In the genomic region with DNA sequence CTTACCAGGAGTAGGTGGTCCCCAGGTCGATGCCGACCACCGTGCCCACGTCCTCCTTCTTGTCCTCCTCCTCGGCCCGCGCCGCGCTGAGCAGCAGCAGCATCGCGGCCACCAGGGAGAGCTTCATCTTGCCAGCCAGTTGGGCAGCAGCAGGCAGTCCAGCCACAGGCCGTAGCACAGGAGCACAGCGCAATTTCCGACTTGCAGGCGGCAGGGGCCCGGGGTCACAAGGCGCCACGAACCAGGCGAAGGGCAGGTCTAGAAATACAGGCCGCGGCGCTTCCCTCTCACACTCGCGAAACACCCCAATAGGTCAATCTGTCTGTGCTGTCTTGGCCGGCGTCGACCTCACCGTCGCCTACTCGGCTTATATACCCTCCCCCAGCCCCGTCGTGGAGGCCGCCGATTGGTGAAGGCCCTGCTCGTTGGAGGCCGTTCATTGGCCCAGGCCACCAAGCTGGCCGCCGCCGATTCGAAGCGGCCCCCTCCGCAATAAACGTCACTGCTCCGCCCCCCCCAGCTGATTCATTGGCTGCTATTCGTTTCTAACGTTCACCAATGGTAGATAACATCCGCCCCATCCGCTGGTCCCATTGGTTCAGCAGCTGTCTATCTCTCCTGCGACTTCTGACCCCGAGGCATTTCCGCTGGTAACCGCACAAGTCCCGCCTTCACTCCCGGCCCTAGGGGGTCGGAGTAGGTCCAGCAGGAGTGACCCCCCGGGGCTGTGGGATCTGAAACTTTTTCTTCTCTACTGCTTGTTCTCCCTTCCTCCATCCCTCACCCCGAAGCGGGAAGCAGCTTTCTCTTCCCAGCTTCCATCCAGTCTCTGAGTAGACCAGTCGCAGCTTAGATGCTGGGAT, we compare ENCODE assay signal across 8 cellular contexts. TPM values are rescaled to one million over a fixed set of nuclear protein-coding genes. Genes with fewer than 3 reads are reported as not detected.
DNase-seq lines count a peak whose midpoint lies in the region; ATAC-seq, FAIRE-seq and TF ChIP-seq lines count a peak whose summit lies in the region.

TSS of gene HSPA5 (minus strand) at position 344 of the 863 bp plus-strand sequence. CDS start at position 127, 217 bp downstream.

- H3K27ac ChIP-seq in pancreas: peak within 1 kb of the TSS; percentile 89 to 96 (median 91)
- H3K27ac ChIP-seq in tibial artery: peak within 1 kb of the TSS; percentile 95 to 96

- peak; percentile 81 for FAIRE-seq in pancreas (lab: Jason Lieb, UNC)

- H3K36me3 ChIP-seq in pancreas (peaks cover 0 to 35% (median 22%) of the 10 kb centered on the region in 3 donors), tibial artery (peaks cover 35% of the 10 kb centered on the region in 3 donors)

- H3K27me3 Mint-ChIP-seq in activated naive CD8-positive, alpha-beta T cell treated with anti-CD3 and anti-CD28 coated beads, Interleukin-2, amount 50 U/mL, for 24 hours: peaks cover 6% of the 10 kb centered on the region

- 1% methylated on average over 54 to 59 of the region's 59 CpGs for WGBS in pancreas, 2 donors

- ATAC-seq in HG02763 (IDR thresholded peaks at IDR 0.05; ENCODE audit: unreplicated experiment) (peak; percentile 92), Right ventricle myocardium superior (ENCODE audit: poor library complexity) (peak; percentile 98), pancreas (peak; percentile 91 to 96 (median 92))
- peak; percentile 93 for ATAC-seq in activated naive CD8-positive, alpha-beta T cell treated with anti-CD3 and anti-CD28 coated beads, Interleukin-2, amount 50 U/mL, for 24 hours

- peak within 1 kb of the TSS; percentile 100 for H3K27ac Mint-ChIP-seq in activated naive CD8-positive, alpha-beta T cell treated with anti-CD3 and anti-CD28 coated beads, Interleukin-2, amount 50 U/mL, for 24 hours

- intact Hi-C loops in Right ventricle myocardium superior (cut with DNase I) (no loop called here), pancreas (cut with DNase I) (no loop called here), tibial artery (cut with DNase I; ENCODE audit: low total_unique reads) (loop anchor here (1.0 kb wide), 1 partner anchor 41 kb away; the partner anchor contains the start of gene RABEPK)

- H3K4me3 ChIP-seq in pancreas: peak within 1 kb of the TSS; percentile 85 to 99 (median 90)
- H3K4me3 ChIP-seq in tibial artery: peak within 1 kb of the TSS; percentile 90 to 94

- H3K9me3 ChIP-seq in pancreas: no peaks in the 10 kb centered on the region
- no peaks in the 10 kb centered on the region for H3K9me3 ChIP-seq in tibial artery

- H3K9me3 Mint-ChIP-seq in activated naive CD8-positive, alpha-beta T cell treated with anti-CD3 and anti-CD28 coated beads, Interleukin-2, amount 50 U/mL, for 24 hours: no peaks in the 10 kb centered on the region

- DNase-seq in NCI-H1417 treated with DMSO at 0.1 percent for 48 hours (lab: John Stamatoyannopoulos, UW) (peak; percentile 98), SW480 (ENCODE audit: low spot score) (peak; percentile 99), Right ventricle myocardium superior (peak; percentile 100), pancreas (peak; percentile 98 to 100 (median 100)), tibial artery (peak; percentile 100)
- DNase-seq in activated naive CD8-positive, alpha-beta T cell treated with anti-CD3 and anti-CD28 coated beads, Interleukin-2, amount 50 U/mL, for 24 hours: peak; percentile 99

- peaks cover 65% of the 10 kb centered on the region for H3K4me1 Mint-ChIP-seq in activated naive CD8-positive, alpha-beta T cell treated with anti-CD3 and anti-CD28 coated beads, Interleukin-2, amount 50 U/mL, for 24 hours

- H3K36me3 Mint-ChIP-seq in activated naive CD8-positive, alpha-beta T cell treated with anti-CD3 and anti-CD28 coated beads, Interleukin-2, amount 50 U/mL, for 24 hours (ENCODE audit: low read depth): peaks cover 57% of the 10 kb centered on the region

- peak; percentile 18 for TF ChIP-seq CTCF in GM12873 (IDR thresholded peaks at IDR 0.05; ENCODE audit: insufficient read depth, low read depth, low read length, missing control alignments)
- no peak for TF ChIP-seq CTCF in pancreas (IDR thresholded peaks at IDR 0.05)
- TF ChIP-seq CTCF in tibial artery (IDR thresholded peaks at IDR 0.05): peak; percentile 10 to 19

- H3K27me3 ChIP-seq in pancreas (no peaks in the 10 kb centered on the region), tibial artery (no peaks in the 10 kb centered on the region)

- H3K4me1 ChIP-seq in pancreas (peaks cover 0 to 28% (median 7%) of the 10 kb centered on the region in 3 donors), tibial artery (peaks cover 0 to 54% (median 39%) of the 10 kb centered on the region in 4 donors)

- peak within 1 kb of the TSS; percentile 100 for H3K4me3 Mint-ChIP-seq in activated naive CD8-positive, alpha-beta T cell treated with anti-CD3 and anti-CD28 coated beads, Interleukin-2, amount 50 U/mL, for 24 hours

RNA-seq across cellular contexts. Expression of gene HSPA5, which starts in this region (rescaled TPM):
- total RNA-seq in Right ventricle myocardium superior: 159 TPM
- total RNA-seq in pancreas: 100 to 1,000 TPM; 111 to 248 (median 179) TPM
- polyA plus RNA-seq in pancreas: 100 to 1,000 TPM in 1 of 2 donors, 10 to 100 TPM in 1; 50.2 to 158 TPM

Comparison
In these comparisons a context has a peak if more than half of its experiments do, and no peak if none do; other contexts are left out.
1. Peak in every context shown above with its lines: DNase-seq, ATAC-seq, H3K4me3 ChIP-seq and H3K27ac ChIP-seq.
2. CTCF ChIP-seq: peak in GM12873 (single experiment) and tibial artery (2 of 2); none in pancreas (0 of 4).